In genomic region chr2:187769437-187769836, GRCh38 we compare ENCODE assay signal across 21 cellular contexts.
DNase-seq lines count a peak whose midpoint lies in the region; ATAC-seq, FAIRE-seq and TF ChIP-seq lines count a peak whose summit lies in the region.
"Had no signal": no experiment of that assay in that cellular context is flagged by ENCODE, and none has a peak within 500 bp of the region (broad histone marks: within the 10 kb centered on the region; RNA-seq: fewer than 3 reads in every experiment).

No MANE protein-coding gene starts in this region.

- no peaks in the 10 kb centered on the region for H3K4me1 ChIP-seq in K562 (replicated peaks in 1 of 2; ENCODE audit: control insufficient read depth in 2 of 2, insufficient read depth in 2 of 2, low read length in 2 of 2)
- H3K4me1 ChIP-seq in smooth muscle cell (ENCODE audit: low read depth): no peaks in the 10 kb centered on the region
- H3K4me1 ChIP-seq: BE2C had no signal

- DNase-seq in ELR (ENCODE audit: low read depth): peak; percentile 16
- peak; percentile 21 for DNase-seq in SK-N-DZ (ENCODE audit: low spot score)
- no peak for DNase-seq in K562 (ENCODE audit: extremely low read depth in 1 of 4, low spot score in 3 of 4)
- DNase-seq in smooth muscle cell (lab: John Stamatoyannopoulos, UW; ENCODE audit: unreplicated experiment): no peak
- DNase-seq in ureter (ENCODE audit: low spot score): no peak
- no peak for DNase-seq in SW480 (ENCODE audit: low spot score)
- DNase-seq: ACHN; BE2C; C1 segment of cervical spinal cord; CD4-positive, CD25-positive, alpha-beta regulatory T cell; CD8-positive, alpha-beta memory T cell; COR-L47; DMS153; DMS79; GM23248 had no signal

- FAIRE-seq in K562 (lab: Jason Lieb, UNC): no peak
- FAIRE-seq: A204.1, GM12878, GM19239 had no signal

- H3K4me2 ChIP-seq in K562 (ENCODE audit: insufficient read depth, low read length): no peak overlapping the region
- no peak overlapping the region for H3K4me2 ChIP-seq in smooth muscle cell

- H3K27me3 ChIP-seq in K562 (ENCODE audit: control insufficient read depth in 2 of 2, insufficient read depth in 2 of 2, low read length in 2 of 2) (no peaks in the 10 kb centered on the region), smooth muscle cell (ENCODE audit: low read depth) (no peaks in the 10 kb centered on the region)
- H3K27me3 ChIP-seq: BE2C had no signal

- no peaks in the 10 kb centered on the region for H3K36me3 ChIP-seq in K562 (ENCODE audit: control insufficient read depth, insufficient read depth, low read length)
- H3K36me3 ChIP-seq in smooth muscle cell (ENCODE audit: low read depth): no peaks in the 10 kb centered on the region
- H3K36me3 ChIP-seq: BE2C, HAP-1 had no signal

- H3K4me3 ChIP-seq in K562 (no peak overlapping the region), smooth muscle cell (no peak overlapping the region)
- H3K4me3 ChIP-seq: GM12878, GM23248, HAP-1 had no signal

- TF ChIP-seq CTCF in K562 (IDR thresholded peaks at IDR 0.05 in 2 of 3, conservative IDR thresholded peaks at IDR 0.05 in 1 of 3; ENCODE audit: insufficient read depth in 2 of 3, low read depth in 1 of 3, low read length in 3 of 3): no peak
- TF ChIP-seq CTCF in smooth muscle cell (IDR thresholded peaks at IDR 0.05; ENCODE audit: borderline replicate concordance, insufficient read depth, poor library complexity, severe bottlenecking): no peak

- POLR2A ChIA-PET in K562 (lab: Yijun Ruan, JAX): no interaction called here

- H2AFZ ChIP-seq in K562 (ENCODE audit: low read depth, low read length) (no peak overlapping the region), smooth muscle cell (ENCODE audit: low read depth) (no peak overlapping the region)
- H2AFZ ChIP-seq: GM23248 had no signal

- no peaks in the 10 kb centered on the region for H3F3A ChIP-seq in smooth muscle cell (ENCODE audit: low read depth)

- H3K79me2 ChIP-seq in K562 (ENCODE audit: control insufficient read depth, insufficient read depth, low read length) (no peaks in the 10 kb centered on the region), smooth muscle cell (ENCODE audit: low read depth) (no peaks in the 10 kb centered on the region)

- in situ Hi-C loops in K562 (cut with MboI): no loop called here

- ATAC-seq in K562 (no peak), GM21825 (IDR thresholded peaks at IDR 0.05; ENCODE audit: unreplicated experiment) (no peak)

- no peak for TF ChIP-seq EP300 in K562 (IDR thresholded peaks at IDR 0.05; ENCODE audit: low read length)

- no peak for TF ChIP-seq RAD21 in K562 (CRISPR knock-in tag; conservative IDR thresholded peaks at IDR 0.05 in 1 of 2, IDR thresholded peaks at IDR 0.05 in 1 of 2)

- H3K27ac ChIP-seq in K562 (ENCODE audit: extremely low read depth, low read depth, low read length): no peak overlapping the region
- no peak overlapping the region for H3K27ac ChIP-seq in smooth muscle cell (ENCODE audit: low read depth)
- H3K27ac ChIP-seq: GM23248, HL-60 had no signal

- BruUV-seq in K562 (replicated peaks; lab: Mats Ljungman, UMichigan): no TSS peak

- no peak overlapping the region for H3K9ac ChIP-seq in K562 (ENCODE audit: insufficient read depth in 1 of 2, low read depth in 2 of 2, low read length in 2 of 2)
- no peak overlapping the region for H3K9ac ChIP-seq in smooth muscle cell (ENCODE audit: low read depth)
- H3K9ac ChIP-seq: GM23248 had no signal

- intact Hi-C loops in K562 (cut with micrococcal nuclease): no loop called here

- no peak for TF ChIP-seq POLR2A in K562 (conservative IDR thresholded peaks at IDR 0.05)

- CTCF ChIA-PET in K562 (lab: Yijun Ruan, JAX; ENCODE audit: low intra/inter-chr PET ratio): no interaction called here

- 5% methylated on average over 3 of the region's 3 CpGs for WGBS in K562 (ENCODE audit: insufficient coverage, low coverage, missing lambda C conversion rate)
- WGBS in smooth muscle cell (ENCODE audit: low lambda C conversion rate): 89% methylated on average over 3 of the region's 3 CpGs

- no peaks in the 10 kb centered on the region for H3K9me1 ChIP-seq in K562 (ENCODE audit: control insufficient read depth, insufficient read depth, low read length)

- no peaks in the 10 kb centered on the region for H4K20me1 ChIP-seq in K562 (replicated peaks; ENCODE audit: control insufficient read depth, insufficient read depth, low read length)
- no peaks in the 10 kb centered on the region for H4K20me1 ChIP-seq in smooth muscle cell (ENCODE audit: low read depth)

- H3K9me3 ChIP-seq in K562 (replicated peaks; ENCODE audit: control insufficient read depth, insufficient read depth, low read depth, low read length) (no peaks in the 10 kb centered on the region), smooth muscle cell (replicated peaks; ENCODE audit: low read depth) (no peaks in the 10 kb centered on the region)
- H3K9me3 ChIP-seq: BE2C, HAP-1 had no signal

TF ChIP-seq in K562, 482 proteins besides CTCF, POLR2A, EP300 and RAD21:
- TF ChIP-seq ZNF316 (IDR thresholded peaks at IDR 0.05) (peak; percentile 39; the same call in 1 of the 2 replicates), SP2 (IDR thresholded peaks at IDR 0.05; ENCODE audit: extremely low read depth, low read depth, low read length, poor library complexity, severe bottlenecking) (no peak), ZNF133 (CRISPR knock-in tag; IDR thresholded peaks at IDR 0.05) (no peak), CREB3L1 (IDR thresholded peaks at IDR 0.05; ENCODE audit: borderline replicate concordance, low read depth) (no peak), CBFA2T3 (IDR thresholded peaks at IDR 0.05) (no peak), ARID1B (IDR thresholded peaks at IDR 0.05) (no peak), MIER1 (IDR thresholded peaks at IDR 0.05; ENCODE audit: low read depth) (no peak), MCM5 (IDR thresholded peaks at IDR 0.05; ENCODE audit: low read depth) (no peak), ZBTB8A (IDR thresholded peaks at IDR 0.05; ENCODE audit: partially characterized antibody) (no peak), GABPB2 (CRISPR knock-in tag; conservative IDR thresholded peaks at IDR 0.05) (no peak), FOXK2 (conservative IDR thresholded peaks at IDR 0.05 in 1 of 2, IDR thresholded peaks at IDR 0.05 in 1 of 2; ENCODE audit: low read depth in 2 of 2) (no peak), ZBED1 (IDR thresholded peaks at IDR 0.05) (no peak), PHF21A (IDR thresholded peaks at IDR 0.05; ENCODE audit: borderline replicate concordance, low read depth) (no peak), C11orf30 (IDR thresholded peaks at IDR 0.05; ENCODE audit: low read depth) (0 out of 2 replicates have a peak, but pooled peaks have one; percentile 11), ZNF431 (CRISPR knock-in tag; IDR thresholded peaks at IDR 0.05) (no peak)
TF ChIP-seq in K562: peak in this region for 2.

Comparison
In these comparisons a context has a peak if more than half of its experiments do, and no peak if none do; other contexts are left out.
1. DNase-seq: peak in ELR (single experiment) and SK-N-DZ (single experiment); none in K562 (0 of 4), smooth muscle cell (single experiment), ureter (single experiment) and SW480 (single experiment).